Comparison of ENCODE assay signal across 1 cellular context in the genomic region with DNA sequence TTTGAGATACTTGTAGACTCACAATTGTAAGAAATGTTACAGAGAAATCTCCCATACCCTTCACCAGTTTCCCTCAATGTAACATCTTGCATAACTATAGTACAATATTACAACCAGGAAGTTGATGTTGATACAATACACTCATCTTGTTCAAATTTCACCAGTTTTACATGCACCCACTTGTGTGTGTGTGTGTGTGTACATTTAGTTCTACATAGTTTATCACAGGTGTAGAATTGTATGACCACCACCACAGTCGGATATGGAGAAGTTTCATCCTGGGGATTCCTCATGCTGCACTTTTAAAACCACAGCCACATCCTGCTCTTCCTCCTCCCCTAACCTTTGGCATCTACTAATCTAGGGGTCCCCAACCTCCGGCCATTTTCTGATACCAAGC.
A peak's percentile ranks its signal among the peaks of the same experiment; 100 is the strongest.
TF ChIP-seq lines count a peak whose summit lies in the region.

No MANE protein-coding gene starts in this region.

TF ChIP-seq in K562, 482 proteins besides CTCF, POLR2A, EP300 and RAD21:
- TF ChIP-seq, protein P1, sequence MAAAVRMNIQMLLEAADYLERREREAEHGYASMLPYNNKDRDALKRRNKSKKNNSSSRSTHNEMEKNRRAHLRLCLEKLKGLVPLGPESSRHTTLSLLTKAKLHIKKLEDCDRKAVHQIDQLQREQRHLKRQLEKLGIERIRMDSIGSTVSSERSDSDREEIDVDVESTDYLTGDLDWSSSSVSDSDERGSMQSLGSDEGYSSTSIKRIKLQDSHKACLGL (CRISPR knock-in tag; IDR thresholded peaks at IDR 0.05; ENCODE audit: borderline replicate concordance, poor library complexity, severe bottlenecking): no peak
- TF ChIP-seq STAT5B (CRISPR knock-in tag; IDR thresholded peaks at IDR 0.05): no peak
- TF ChIP-seq PPARD (CRISPR knock-in tag; IDR thresholded peaks at IDR 0.05): no peak
- TF ChIP-seq CBFA2T3 (IDR thresholded peaks at IDR 0.05): no peak
- no peak for TF ChIP-seq ETV5 (CRISPR knock-in tag; IDR thresholded peaks at IDR 0.05; ENCODE audit: low read depth)
- TF ChIP-seq, protein P2, sequence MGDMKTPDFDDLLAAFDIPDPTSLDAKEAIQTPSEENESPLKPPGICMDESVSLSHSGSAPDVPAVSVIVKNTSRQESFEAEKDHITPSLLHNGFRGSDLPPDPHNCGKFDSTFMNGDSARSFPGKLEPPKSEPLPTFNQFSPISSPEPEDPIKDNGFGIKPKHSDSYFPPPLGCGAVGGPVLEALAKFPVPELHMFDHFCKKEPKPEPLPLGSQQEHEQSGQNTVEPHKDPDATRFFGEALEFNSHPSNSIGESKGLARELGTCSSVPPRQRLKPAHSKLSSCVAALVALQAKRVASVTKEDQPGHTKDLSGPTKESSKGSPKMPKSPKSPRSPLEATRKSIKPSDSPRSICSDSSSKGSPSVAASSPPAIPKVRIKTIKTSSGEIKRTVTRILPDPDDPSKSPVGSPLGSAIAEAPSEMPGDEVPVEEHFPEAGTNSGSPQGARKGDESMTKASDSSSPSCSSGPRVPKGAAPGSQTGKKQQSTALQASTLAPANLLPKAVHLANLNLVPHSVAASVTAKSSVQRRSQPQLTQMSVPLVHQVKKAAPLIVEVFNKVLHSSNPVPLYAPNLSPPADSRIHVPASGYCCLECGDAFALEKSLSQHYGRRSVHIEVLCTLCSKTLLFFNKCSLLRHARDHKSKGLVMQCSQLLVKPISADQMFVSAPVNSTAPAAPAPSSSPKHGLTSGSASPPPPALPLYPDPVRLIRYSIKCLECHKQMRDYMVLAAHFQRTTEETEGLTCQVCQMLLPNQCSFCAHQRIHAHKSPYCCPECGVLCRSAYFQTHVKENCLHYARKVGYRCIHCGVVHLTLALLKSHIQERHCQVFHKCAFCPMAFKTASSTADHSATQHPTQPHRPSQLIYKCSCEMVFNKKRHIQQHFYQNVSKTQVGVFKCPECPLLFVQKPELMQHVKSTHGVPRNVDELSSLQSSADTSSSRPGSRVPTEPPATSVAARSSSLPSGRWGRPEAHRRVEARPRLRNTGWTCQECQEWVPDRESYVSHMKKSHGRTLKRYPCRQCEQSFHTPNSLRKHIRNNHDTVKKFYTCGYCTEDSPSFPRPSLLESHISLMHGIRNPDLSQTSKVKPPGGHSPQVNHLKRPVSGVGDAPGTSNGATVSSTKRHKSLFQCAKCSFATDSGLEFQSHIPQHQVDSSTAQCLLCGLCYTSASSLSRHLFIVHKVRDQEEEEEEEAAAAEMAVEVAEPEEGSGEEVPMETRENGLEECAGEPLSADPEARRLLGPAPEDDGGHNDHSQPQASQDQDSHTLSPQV (IDR thresholded peaks at IDR 0.05): 0 out of 2 replicates have a peak, but pooled peaks have one; percentile 26
- TF ChIP-seq CEBPB (tag; IDR thresholded peaks at IDR 0.05): peak; percentile 64
- peak in 1 of 3 experiments; percentile 26 for TF ChIP-seq YY1 (IDR thresholded peaks at IDR 0.05; ENCODE audit: borderline replicate concordance in 1 of 3, control insufficient read depth in 1 of 3, extremely low read depth in 1 of 3, insufficient read depth in 3 of 3, insufficient read length in 1 of 3, insufficient replicate concordance in 2 of 3, low read depth in 1 of 3, low read length in 2 of 3)
- no peak for TF ChIP-seq NR2F6 (CRISPR knock-in tag; IDR thresholded peaks at IDR 0.05)
- no peak for TF ChIP-seq ZNF23 (CRISPR knock-in tag; IDR thresholded peaks at IDR 0.05)
- no peak for TF ChIP-seq CEBPG (CRISPR knock-in tag; IDR thresholded peaks at IDR 0.05)
- peak; percentile 7 to 34; a peak in 1 of 4 replicates for TF ChIP-seq CEBPG (tag; conservative IDR thresholded peaks at IDR 0.05 in 1 of 2, IDR thresholded peaks at IDR 0.05 in 1 of 2)
- TF ChIP-seq ZNF24 (IDR thresholded peaks at IDR 0.05): no peak
- TF ChIP-seq, protein P3, sequence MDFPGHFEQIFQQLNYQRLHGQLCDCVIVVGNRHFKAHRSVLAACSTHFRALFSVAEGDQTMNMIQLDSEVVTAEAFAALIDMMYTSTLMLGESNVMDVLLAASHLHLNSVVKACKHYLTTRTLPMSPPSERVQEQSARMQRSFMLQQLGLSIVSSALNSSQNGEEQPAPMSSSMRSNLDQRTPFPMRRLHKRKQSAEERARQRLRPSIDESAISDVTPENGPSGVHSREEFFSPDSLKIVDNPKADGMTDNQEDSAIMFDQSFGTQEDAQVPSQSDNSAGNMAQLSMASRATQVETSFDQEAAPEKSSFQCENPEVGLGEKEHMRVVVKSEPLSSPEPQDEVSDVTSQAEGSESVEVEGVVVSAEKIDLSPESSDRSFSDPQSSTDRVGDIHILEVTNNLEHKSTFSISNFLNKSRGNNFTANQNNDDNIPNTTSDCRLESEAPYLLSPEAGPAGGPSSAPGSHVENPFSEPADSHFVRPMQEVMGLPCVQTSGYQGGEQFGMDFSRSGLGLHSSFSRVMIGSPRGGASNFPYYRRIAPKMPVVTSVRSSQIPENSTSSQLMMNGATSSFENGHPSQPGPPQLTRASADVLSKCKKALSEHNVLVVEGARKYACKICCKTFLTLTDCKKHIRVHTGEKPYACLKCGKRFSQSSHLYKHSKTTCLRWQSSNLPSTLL (IDR thresholded peaks at IDR 0.05): no peak
